Comparison of ENCODE assay signal across 8 cellular contexts in genomic region chr15:44194397-44195150, GRCh38. TPM values are rescaled to one million over a fixed set of nuclear protein-coding genes. Genes with fewer than 3 reads are reported as not detected.
DNase-seq lines count a peak whose midpoint lies in the region; ATAC-seq and TF ChIP-seq lines count a peak whose summit lies in the region.

No MANE protein-coding gene starts in this region.

- H3K4me1 ChIP-seq in Caco-2 (peaks cover 19% of the 10 kb centered on the region), KMS-11 (ENCODE audit: low read depth, poor library complexity, severe bottlenecking) (peaks cover 10% of the 10 kb centered on the region), lung (ENCODE audit: control insufficient read depth in 2 of 2, insufficient read depth in 2 of 2, low read length in 2 of 2) (peaks cover 0 to 14% of the 10 kb centered on the region in 2 donors)

- ATAC-seq in GM21619 (IDR thresholded peaks at IDR 0.05; ENCODE audit: unreplicated experiment) (peak; percentile 4), lung (ENCODE audit: insufficient read depth, low FRiP score) (peak; percentile 43)

- intact Hi-C loops in Caco-2 (cut with micrococcal nuclease; ENCODE audit: unreplicated experiment) = loop anchor here (1.0 kb wide), 2 partner anchors 35 to 99 kb away; no protein-coding TSS in a partner anchor
- intact Hi-C loops in dendritic cell treated with granulocyte-macrophage colony-stimulating factor and Interleukin-4, amounts not matched to agents 40 ng/mL and 50 ng/mL, for 4 days (cut with micrococcal nuclease) = no loop called here
- intact Hi-C loops in posterior vena cava (cut with DNase I) = no loop called here

- H3K4me3 ChIP-seq in Caco-2 (ENCODE audit: low read depth, low read length) (peak overlapping the region; percentile 81), KMS-11 (IDR thresholded peaks at IDR 0.05; ENCODE audit: insufficient read depth, low read depth, low read length) (no peak overlapping the region), lung (no peak overlapping the region)

- H3K27ac ChIP-seq in KMS-11 = no peak overlapping the region
- H3K27ac ChIP-seq in lung (ENCODE audit: low read depth in 1 of 2, low read length in 1 of 2) = no peak overlapping the region

- H3K79me2 ChIP-seq in KMS-11 (ENCODE audit: insufficient read depth, low read depth) = no peaks in the 10 kb centered on the region

- peak in 1 of 2 experiments; percentile 2 for TF ChIP-seq CTCF in Caco-2 (IDR thresholded peaks at IDR 0.05; ENCODE audit: insufficient read depth in 1 of 2, low read depth in 1 of 2, low read length in 1 of 2, severe bottlenecking in 1 of 2, unreplicated experiment in 1 of 2)
- TF ChIP-seq CTCF in KMS-11 (conservative IDR thresholded peaks at IDR 0.05; ENCODE audit: low read depth, low read length) = no peak
- TF ChIP-seq CTCF in lung (IDR thresholded peaks at IDR 0.05; ENCODE audit: control extremely low read depth, extremely low read depth) = no peak

- POLR2A ChIA-PET in Caco-2 (lab: Charles Lee) = no interaction called here

- BruUV-seq in Caco-2 (replicated peaks; lab: Mats Ljungman, UMichigan) = no TSS peak

- peak overlapping the region; percentile 93 for H3K4me3 Mint-ChIP-seq in Caco-2 (ENCODE audit: unreplicated experiment)
- peak overlapping the region; percentile 83 for H3K4me3 Mint-ChIP-seq in dendritic cell treated with granulocyte-macrophage colony-stimulating factor and Interleukin-4, amounts not matched to agents 40 ng/mL and 50 ng/mL, for 4 days

- H3K4me2 ChIP-seq in KMS-11 = peak overlapping the region; percentile 62

- DNase-seq in Caco-2 (peak; percentile 41 to 67), lung (ENCODE audit: low spot score) (no peak), posterior vena cava (ENCODE audit: low spot score) (no peak)
- DNase-seq in activated CD4-positive, alpha-beta T cell treated with anti-CD3 and anti-CD28 coated beads for 48 hours = peak; percentile 52
- DNase-seq in stimulated activated CD8-positive, alpha-beta memory T cell treated with anti-CD3 and anti-CD28 coated beads, Interleukin-12 subunit alpha, Interleukin-12 subunit beta, amount 100 ng/mL, for 1 hour (ENCODE audit: low read depth) = peak; percentile 12

- no peaks in the 10 kb centered on the region for H3K9me3 Mint-ChIP-seq in Caco-2 (ENCODE audit: unreplicated experiment)
- H3K9me3 Mint-ChIP-seq in dendritic cell treated with granulocyte-macrophage colony-stimulating factor and Interleukin-4, amounts not matched to agents 40 ng/mL and 50 ng/mL, for 4 days = no peaks in the 10 kb centered on the region

- H3K9me3 ChIP-seq in Caco-2 = no peaks in the 10 kb centered on the region
- H3K9me3 ChIP-seq in lung (ENCODE audit: control insufficient read depth in 2 of 2, insufficient read depth in 1 of 2, low read length in 1 of 2) = no peaks in the 10 kb centered on the region

- H3K36me3 ChIP-seq in Caco-2 (ENCODE audit: control insufficient read depth, insufficient read depth, low read length) (no peaks in the 10 kb centered on the region), KMS-11 (ENCODE audit: insufficient read depth) (no peaks in the 10 kb centered on the region), lung (ENCODE audit: control insufficient read depth in 2 of 2, insufficient read depth in 2 of 2, low read length in 2 of 2) (no peaks in the 10 kb centered on the region)

- H3K4me1 Mint-ChIP-seq in Caco-2 (ENCODE audit: low read depth, unreplicated experiment) = peaks cover 9% of the 10 kb centered on the region
- H3K4me1 Mint-ChIP-seq in dendritic cell treated with granulocyte-macrophage colony-stimulating factor and Interleukin-4, amounts not matched to agents 40 ng/mL and 50 ng/mL, for 4 days (ENCODE audit: low read depth) = peaks cover 19% of the 10 kb centered on the region

- CTCF ChIA-PET in Caco-2 (lab: Charles Lee) = interaction anchor here (0.7 kb wide), 1 partner anchor 25 kb away, joined by 9 read pairs; no protein-coding TSS in a partner anchor

- no peaks in the 10 kb centered on the region for H4K20me1 ChIP-seq in KMS-11 (ENCODE audit: insufficient read depth)

- H3K9ac ChIP-seq in KMS-11 = no peak overlapping the region

- peak overlapping the region; percentile 89 for H3K27ac Mint-ChIP-seq in Caco-2 (ENCODE audit: unreplicated experiment)
- no peak overlapping the region for H3K27ac Mint-ChIP-seq in dendritic cell treated with granulocyte-macrophage colony-stimulating factor and Interleukin-4, amounts not matched to agents 40 ng/mL and 50 ng/mL, for 4 days

- peaks cover 9% of the 10 kb centered on the region for H3K36me3 Mint-ChIP-seq in Caco-2 (ENCODE audit: insufficient read depth, unreplicated experiment)
- H3K36me3 Mint-ChIP-seq in dendritic cell treated with granulocyte-macrophage colony-stimulating factor and Interleukin-4, amounts not matched to agents 40 ng/mL and 50 ng/mL, for 4 days (ENCODE audit: low read depth) = no peaks in the 10 kb centered on the region

- 1 to 3% methylated on average over 61 to 72 of the region's 72 CpGs for WGBS in lung, 2 donors

- H3K27me3 Mint-ChIP-seq in Caco-2 (ENCODE audit: insufficient read depth, unreplicated experiment) = no peaks in the 10 kb centered on the region
- H3K27me3 Mint-ChIP-seq in dendritic cell treated with granulocyte-macrophage colony-stimulating factor and Interleukin-4, amounts not matched to agents 40 ng/mL and 50 ng/mL, for 4 days = peaks cover 72% of the 10 kb centered on the region

- H3K27me3 ChIP-seq in Caco-2 (replicated peaks; ENCODE audit: control insufficient read depth, insufficient read depth, low read length) (no peaks in the 10 kb centered on the region), KMS-11 (ENCODE audit: insufficient read depth, low read depth) (no peaks in the 10 kb centered on the region), lung (ENCODE audit: control insufficient read depth, insufficient read depth) (peaks cover 5% of the 10 kb centered on the region)

- H2AFZ ChIP-seq in KMS-11 (ENCODE audit: low read depth) = peak overlapping the region; percentile 86

RNA-seq across cellular contexts. Expression of gene FRMD5, which starts 0.5 kb away (rescaled TPM):
- 17.4 and 19.5 TPM in 2 replicates for total RNA-seq in Caco-2 (2022)
- 1 to 10 TPM in 1 of 2 donors, under 1 TPM in 1; 0.83 to 1.1 TPM for total RNA-seq in lung
- under 1 TPM; 0.10 to 0.51 TPM for polyA plus RNA-seq in lung
- total RNA-seq in posterior vena cava = under 1 TPM; 0.33 to 0.37 TPM

Comparison
In these comparisons a context has a peak if more than half of its experiments do, and no peak if none do; other contexts are left out.
1. DNase-seq: peak in Caco-2 (2 of 2), activated CD4-positive, alpha-beta T cell treated with anti-CD3 and anti-CD28 coated beads for 48 hours (single experiment) and stimulated activated CD8-positive, alpha-beta memory T cell treated with anti-CD3 and anti-CD28 coated beads, Interleukin-12 subunit alpha, Interleukin-12 subunit beta, amount 100 ng/mL, for 1 hour (single experiment); none in lung (single experiment) and posterior vena cava (single experiment).